ENCODE assay signal across 10 cellular contexts in genomic region chr6:106805771-106806170, GRCh38.
"Had no signal": no experiment of that assay in that cellular context is flagged by ENCODE, and none has a peak within 500 bp of the region (broad histone marks: within the 10 kb centered on the region; RNA-seq: fewer than 3 reads in every experiment).

No MANE protein-coding gene starts in this region.

- H3K9ac ChIP-seq: GM23248 had no signal

- DNase-seq: GM23248, GOT3, H7, H9, HCEC 1CT, HFFc6 had no signal

- H3K27ac ChIP-seq: GM23248 had no signal

- FAIRE-seq: H54 had no signal

- H3K36me3 ChIP-seq: HAP-1 had no signal

- H3K4me3 ChIP-seq: GM23248, GM23338, HAP-1 had no signal

- H3K4me2 ChIP-seq: GM23338 had no signal

- H3K9me3 ChIP-seq: HAP-1 had no signal

- H2AFZ ChIP-seq: GM23248, GM23338 had no signal

- ATAC-seq: GM23338, HCT116 had no signal
